ENCODE assay signal across 1 cellular context in the genomic region with DNA sequence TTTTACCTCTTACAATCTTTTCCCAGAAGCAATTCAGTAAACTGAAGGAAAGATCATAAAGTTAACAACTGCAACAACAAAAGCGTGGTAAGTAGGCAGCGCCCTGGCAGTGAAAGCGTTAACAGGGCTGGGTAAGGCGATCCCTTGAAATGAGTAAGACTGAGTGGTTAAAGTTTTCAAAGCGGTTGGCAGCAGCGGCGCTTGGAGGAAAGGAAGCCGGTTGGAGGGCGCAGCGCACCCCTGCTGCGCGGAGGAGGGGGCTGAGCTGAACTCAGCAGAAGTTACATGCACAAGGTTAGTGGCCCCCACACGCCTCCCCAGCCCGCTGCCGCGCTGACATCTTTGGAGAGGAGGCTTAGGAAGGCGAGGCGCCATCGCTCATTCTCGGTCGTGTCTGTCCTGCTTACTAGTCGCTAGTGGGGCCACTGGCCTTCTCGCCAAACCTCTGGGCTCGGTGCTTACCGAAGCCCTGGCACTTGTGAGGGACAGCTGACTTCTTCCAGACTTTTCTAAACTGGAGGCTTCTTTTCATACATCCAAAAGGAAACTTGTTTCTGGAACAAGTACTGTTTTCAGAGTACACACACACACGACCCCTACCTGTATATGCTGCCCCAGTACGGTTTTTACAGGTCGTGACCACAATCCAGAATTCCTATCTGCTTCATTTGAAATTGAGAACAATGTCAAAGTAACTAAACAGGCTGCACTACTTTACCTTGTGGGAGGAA.
TF ChIP-seq lines count a peak whose summit lies in the region.

Gene SH3RF2 (plus strand): TSS at position 178 of the 731 bp plus-strand sequence. CDS start 1,351 bp downstream, outside the sequence.

TF ChIP-seq in HepG2, 621 proteins besides CTCF, POLR2A, EP300 and RAD21 (continued from another document and continues in another):
- 0 out of 2 replicates have a peak, but pooled peaks have one; percentile 42 for TF ChIP-seq PRDM10 (CRISPR knock-in tag; IDR thresholded peaks at IDR 0.05; ENCODE audit: low read depth)
- peak; percentile 35; the same call in 1 of the 2 replicates for TF ChIP-seq ZSCAN31 (CRISPR knock-in tag; IDR thresholded peaks at IDR 0.05; ENCODE audit: low read depth)
- TF ChIP-seq NCOR1 (IDR thresholded peaks at IDR 0.05; ENCODE audit: borderline replicate concordance, low read length) = no peak
- no peak for TF ChIP-seq SMYD3 (CRISPR knock-in tag; IDR thresholded peaks at IDR 0.05)
- 0 out of 2 replicates have a peak, but pooled peaks have one; percentile 31 for TF ChIP-seq ZNF691 (CRISPR knock-in tag; IDR thresholded peaks at IDR 0.05; ENCODE audit: borderline replicate concordance, low read depth)
- TF ChIP-seq ZNF407 (CRISPR knock-in tag; IDR thresholded peaks at IDR 0.05; ENCODE audit: not compliant biosample characterization) = no peak
- peak; percentile 58; the same call in 1 of the 2 replicates for TF ChIP-seq ZNF414 (CRISPR knock-in tag; IDR thresholded peaks at IDR 0.05)
- no peak for TF ChIP-seq ERF (CRISPR knock-in tag; IDR thresholded peaks at IDR 0.05)
- peak; percentile 84 for TF ChIP-seq CBX5 (CRISPR knock-in tag; IDR thresholded peaks at IDR 0.05; ENCODE audit: borderline replicate concordance)
- TF ChIP-seq, protein P1, sequence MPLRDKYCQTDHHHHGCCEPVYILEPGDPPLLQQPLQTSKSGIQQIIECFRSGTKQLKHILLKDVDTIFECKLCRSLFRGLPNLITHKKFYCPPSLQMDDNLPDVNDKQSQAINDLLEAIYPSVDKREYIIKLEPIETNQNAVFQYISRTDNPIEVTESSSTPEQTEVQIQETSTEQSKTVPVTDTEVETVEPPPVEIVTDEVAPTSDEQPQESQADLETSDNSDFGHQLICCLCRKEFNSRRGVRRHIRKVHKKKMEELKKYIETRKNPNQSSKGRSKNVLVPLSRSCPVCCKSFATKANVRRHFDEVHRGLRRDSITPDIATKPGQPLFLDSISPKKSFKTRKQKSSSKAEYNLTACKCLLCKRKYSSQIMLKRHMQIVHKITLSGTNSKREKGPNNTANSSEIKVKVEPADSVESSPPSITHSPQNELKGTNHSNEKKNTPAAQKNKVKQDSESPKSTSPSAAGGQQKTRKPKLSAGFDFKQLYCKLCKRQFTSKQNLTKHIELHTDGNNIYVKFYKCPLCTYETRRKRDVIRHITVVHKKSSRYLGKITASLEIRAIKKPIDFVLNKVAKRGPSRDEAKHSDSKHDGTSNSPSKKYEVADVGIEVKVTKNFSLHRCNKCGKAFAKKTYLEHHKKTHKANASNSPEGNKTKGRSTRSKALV (CRISPR knock-in tag; IDR thresholded peaks at IDR 0.05) = no peak
- peak; percentile 52 for TF ChIP-seq POGZ (CRISPR knock-in tag; IDR thresholded peaks at IDR 0.05)
- TF ChIP-seq, protein P2, sequence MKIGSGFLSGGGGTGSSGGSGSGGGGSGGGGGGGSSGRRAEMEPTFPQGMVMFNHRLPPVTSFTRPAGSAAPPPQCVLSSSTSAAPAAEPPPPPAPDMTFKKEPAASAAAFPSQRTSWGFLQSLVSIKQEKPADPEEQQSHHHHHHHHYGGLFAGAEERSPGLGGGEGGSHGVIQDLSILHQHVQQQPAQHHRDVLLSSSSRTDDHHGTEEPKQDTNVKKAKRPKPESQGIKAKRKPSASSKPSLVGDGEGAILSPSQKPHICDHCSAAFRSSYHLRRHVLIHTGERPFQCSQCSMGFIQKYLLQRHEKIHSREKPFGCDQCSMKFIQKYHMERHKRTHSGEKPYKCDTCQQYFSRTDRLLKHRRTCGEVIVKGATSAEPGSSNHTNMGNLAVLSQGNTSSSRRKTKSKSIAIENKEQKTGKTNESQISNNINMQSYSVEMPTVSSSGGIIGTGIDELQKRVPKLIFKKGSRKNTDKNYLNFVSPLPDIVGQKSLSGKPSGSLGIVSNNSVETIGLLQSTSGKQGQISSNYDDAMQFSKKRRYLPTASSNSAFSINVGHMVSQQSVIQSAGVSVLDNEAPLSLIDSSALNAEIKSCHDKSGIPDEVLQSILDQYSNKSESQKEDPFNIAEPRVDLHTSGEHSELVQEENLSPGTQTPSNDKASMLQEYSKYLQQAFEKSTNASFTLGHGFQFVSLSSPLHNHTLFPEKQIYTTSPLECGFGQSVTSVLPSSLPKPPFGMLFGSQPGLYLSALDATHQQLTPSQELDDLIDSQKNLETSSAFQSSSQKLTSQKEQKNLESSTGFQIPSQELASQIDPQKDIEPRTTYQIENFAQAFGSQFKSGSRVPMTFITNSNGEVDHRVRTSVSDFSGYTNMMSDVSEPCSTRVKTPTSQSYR (CRISPR knock-in tag; IDR thresholded peaks at IDR 0.05; ENCODE audit: borderline replicate concordance) = no peak
